25 cellular contexts compared by ENCODE assay signal in genomic region chr10:99851825-99852224, GRCh38.
"Had no signal": no experiment of that assay in that cellular context is flagged by ENCODE, and none has a peak within 500 bp of the region (broad histone marks: within the 10 kb centered on the region; RNA-seq: fewer than 3 reads in every experiment).

No MANE protein-coding gene starts in this region.

- H3K27ac ChIP-seq: hepatocyte, left ventricle myocardium inferior, neural progenitor cell, pancreas, prostate gland, sigmoid colon, spleen, tibial nerve, uterus had no signal

- H3K9ac ChIP-seq: neural progenitor cell had no signal

- H3K4me1 ChIP-seq: left ventricle myocardium inferior, pancreas, prostate gland, uterus had no signal

- H3K4me3 Mint-ChIP-seq: mesothelial cell of epicardium; naive B cell; natural killer cell; nephron progenitor cell; neural progenitor cell; stimulated activated effector memory CD8-positive, alpha-beta T cell treated with anti-CD3 and anti-CD28 coated beads, Interleukin-12 subunit alpha, Interleukin-12 subunit beta, amount 100 ng/mL, for 72 hours; stimulated activated naive CD8-positive, alpha-beta T cell treated with anti-CD3 and anti-CD28 coated beads, Interleukin-15, Interleukin-2, amounts not matched to agents 100 ng/mL and 50 ng/mL, for 24 hours; type B pancreatic cell had no signal

- H3K27ac Mint-ChIP-seq: mesothelial cell of epicardium; naive B cell; natural killer cell; nephron progenitor cell; neural progenitor cell; stimulated activated effector memory CD8-positive, alpha-beta T cell treated with anti-CD3 and anti-CD28 coated beads, Interleukin-12 subunit alpha, Interleukin-12 subunit beta, amount 100 ng/mL, for 72 hours; stimulated activated naive CD8-positive, alpha-beta T cell treated with anti-CD3 and anti-CD28 coated beads, Interleukin-15, Interleukin-2, amounts not matched to agents 100 ng/mL and 50 ng/mL, for 24 hours; type B pancreatic cell had no signal

- H3K4me3 ChIP-seq: hepatocyte, left ventricle myocardium inferior, lung, neural progenitor cell, pancreas, prostate gland, sigmoid colon, spleen, tibial nerve, uterus had no signal

- H3K27me3 Mint-ChIP-seq: naive B cell; stimulated activated naive CD8-positive, alpha-beta T cell treated with anti-CD3 and anti-CD28 coated beads, Interleukin-15, Interleukin-2, amounts not matched to agents 100 ng/mL and 50 ng/mL, for 24 hours; type B pancreatic cell had no signal

- H3K36me3 Mint-ChIP-seq: mesothelial cell of epicardium; natural killer cell; stimulated activated effector memory CD8-positive, alpha-beta T cell treated with anti-CD3 and anti-CD28 coated beads, Interleukin-12 subunit alpha, Interleukin-12 subunit beta, amount 100 ng/mL, for 72 hours; type B pancreatic cell had no signal

- DNase-seq: islet precursor cell; left ventricle myocardium inferior; mesendoderm; naive B cell; natural killer cell; nephron progenitor cell; pancreas; retina; right cardiac atrium; sigmoid colon; small intestine; spleen; stimulated activated CD4-positive, alpha-beta T cell treated with anti-CD3 and anti-CD28 coated beads, Interleukin-4, amount 100 ng/mL, for 24 hours; stimulated activated naive CD4-positive, alpha-beta T cell; substantia nigra; uterus had no signal

- H2AFZ ChIP-seq: hepatocyte, neural progenitor cell had no signal

- ATAC-seq: natural killer cell; pancreas; right cardiac atrium; stimulated activated effector memory CD8-positive, alpha-beta T cell treated with anti-CD3 and anti-CD28 coated beads, Interleukin-12 subunit alpha, Interleukin-12 subunit beta, amount 100 ng/mL, for 72 hours had no signal

- H3K27me3 ChIP-seq: hepatocyte, neural progenitor cell, pancreas, sigmoid colon, spleen, tibial nerve, uterus had no signal

- FAIRE-seq: pancreas, small intestine had no signal

- H3K4me1 Mint-ChIP-seq: mesothelial cell of epicardium; naive B cell; natural killer cell; stimulated activated effector memory CD8-positive, alpha-beta T cell treated with anti-CD3 and anti-CD28 coated beads, Interleukin-12 subunit alpha, Interleukin-12 subunit beta, amount 100 ng/mL, for 72 hours had no signal

- H3K36me3 ChIP-seq: left ventricle myocardium inferior, neural progenitor cell, pancreas, prostate gland, sigmoid colon, spleen, tibial nerve, uterus had no signal

- H3K9me3 ChIP-seq: pancreas, prostate gland, sigmoid colon, spleen, tibial nerve, uterus had no signal

- H3K4me2 ChIP-seq: hepatocyte, neural progenitor cell had no signal

- H3K9me3 Mint-ChIP-seq: naive B cell; natural killer cell; nephron progenitor cell; neural progenitor cell; stimulated activated effector memory CD8-positive, alpha-beta T cell treated with anti-CD3 and anti-CD28 coated beads, Interleukin-12 subunit alpha, Interleukin-12 subunit beta, amount 100 ng/mL, for 72 hours; stimulated activated naive CD8-positive, alpha-beta T cell treated with anti-CD3 and anti-CD28 coated beads, Interleukin-15, Interleukin-2, amounts not matched to agents 100 ng/mL and 50 ng/mL, for 24 hours; type B pancreatic cell had no signal

- H3K79me2 ChIP-seq: hepatocyte had no signal
